ENCODE assay signal across 27 cellular contexts in genomic region chrX:54979432-54979831, GRCh38. TPM values are rescaled to one million over a fixed set of nuclear protein-coding genes. Genes with fewer than 3 reads are reported as not detected.
"Had no signal": no experiment of that assay in that cellular context is flagged by ENCODE, and none has a peak within 500 bp of the region (broad histone marks: within the 10 kb centered on the region; RNA-seq: fewer than 3 reads in every experiment).

No MANE protein-coding gene starts in this region.

- H3K9me3 ChIP-seq: Peyer's patch, SJSA1 had no signal

- H3K4me1 ChIP-seq: Peyer's patch, SJSA1 had no signal

- H3K27me3 ChIP-seq: Peyer's patch, SJSA1 had no signal

- H3K4me2 ChIP-seq: KMS-11, PC-9 had no signal

- H2AFZ ChIP-seq: PC-9 had no signal

- H3K9ac ChIP-seq: KMS-11 had no signal

- ATAC-seq: Right ventricle myocardium inferior had no signal

- H3K4me3 ChIP-seq: PC-9, Peyer's patch, SJSA1, SK-N-MC had no signal

- H3K27ac ChIP-seq: KMS-11, PC-9, Peyer's patch, SJSA1, SK-N-MC had no signal

- H3K36me3 ChIP-seq: Peyer's patch, SJSA1 had no signal

- DNase-seq: IMR-90; Kasumi-1; MM.1S; NCI-H1092 treated with DMSO at 0.1 percent for 48 hours; NCI-H1436; NCI-H1694 treated with DMSO at 0.1 percent for 48 hours; NCI-H1930; NCI-H2081 treated with DMSO at 0.1 percent for 48 hours; NCI-H2171; NCI-H226; NCI-H446; NCI-H510A; NCI-H524 treated with DMSO at 0.1 percent for 48 hours; NCI-H69; NK-92 treated with Interleukin-12 subunit alpha and Interleukin-12 subunit beta, amount 100 ng/mL, for 24 hours; PC-9; Peyer's patch; SIG-M5 had no signal

RNA-seq across cellular contexts. Expression of gene PFKFB1, which starts 14.6 kb away (rescaled TPM):
- total RNA-seq: HT-29, M059J, Peyer's patch, RPMI7951, SJSA1 had no signal

RNA-seq across cellular contexts. Expression of gene ALAS2, which starts 51.3 kb away (rescaled TPM):
- total RNA-seq: HT-29; IMR-90; M059J; OCI-LY7; PC-9; Peyer's patch; RPMI7951; SJSA1; T-helper 1 cell treated with Interleukin-12 subunit alpha and Interleukin-12 subunit beta and Interleukin-4 antibody, amounts not matched to agents 30 ng/mL and 1 ng/mL, for 36 hours had no signal

RNA-seq across cellular contexts. Expression of gene TRO, which starts 58.8 kb away (rescaled TPM):
- total RNA-seq: HT-29, PC-9 had no signal
